In the genomic region with DNA sequence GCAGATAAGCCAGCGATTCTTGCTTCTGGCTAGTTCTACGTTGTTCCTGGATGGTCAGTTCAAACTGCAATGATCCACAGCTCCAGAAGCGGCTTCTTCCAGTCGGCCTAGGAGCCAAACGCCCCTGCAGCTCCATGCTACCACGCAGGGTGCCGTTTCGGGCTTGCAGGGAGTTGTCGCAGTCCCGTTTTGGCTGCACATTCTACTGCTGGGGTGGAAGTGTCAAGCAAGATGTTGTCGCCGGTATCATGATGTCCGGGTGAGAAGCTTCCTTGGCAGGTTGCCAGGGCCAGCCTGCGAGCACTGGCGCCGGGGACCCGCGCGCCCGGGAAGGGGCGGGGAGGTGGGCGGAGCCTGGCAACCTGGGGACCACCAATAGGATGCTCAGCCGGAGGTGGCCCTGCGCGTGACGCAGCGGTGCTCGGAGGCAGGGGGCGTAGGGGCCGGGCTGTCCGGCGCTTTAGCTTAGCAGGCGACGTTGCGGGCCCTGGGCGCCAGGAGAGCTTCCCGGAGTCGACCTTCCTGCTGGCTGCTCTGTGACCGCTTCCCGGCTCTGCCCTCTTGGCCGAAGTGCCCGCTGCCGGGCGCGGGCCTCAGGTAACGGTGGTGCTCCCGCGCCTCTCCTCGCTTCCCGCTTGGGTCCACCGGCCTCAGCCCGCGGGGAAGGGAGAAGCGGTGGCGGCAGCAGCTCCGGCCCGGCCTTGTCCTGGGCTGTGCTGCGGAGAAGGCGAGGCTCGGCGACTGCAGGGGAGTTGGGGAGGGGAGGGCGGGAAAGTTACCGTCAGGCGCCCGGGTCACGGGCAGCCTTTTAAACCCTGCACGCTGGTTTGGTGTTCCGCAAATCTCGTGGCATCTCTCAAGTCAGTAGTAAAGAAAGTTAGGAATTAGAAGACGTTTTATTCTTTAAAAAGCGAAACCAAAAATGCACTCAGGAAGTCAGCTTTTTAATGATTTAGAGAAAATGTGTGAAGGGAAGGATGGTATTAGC, we compare ENCODE assay signal across 8 cellular contexts. TPM values are rescaled to one million over a fixed set of nuclear protein-coding genes. Genes with fewer than 3 reads are reported as not detected.
DNase-seq lines count a peak whose midpoint lies in the region; ATAC-seq and TF ChIP-seq lines count a peak whose summit lies in the region.

Gene SOAT1 (plus strand): TSS at position 458 of the 988 bp plus-strand sequence. CDS start 8,888 bp downstream, outside the sequence.

- peak within 1 kb of the TSS; percentile 94 for H3K27ac Mint-ChIP-seq in chondrocyte (ENCODE audit: unreplicated experiment)

- peak within 1 kb of the TSS; percentile 80 for H3K4me3 Mint-ChIP-seq in chondrocyte (ENCODE audit: unreplicated experiment)

- DNase-seq in AML-193 (lab: John Stamatoyannopoulos, UW): peak; percentile 78 to 79
- peak; percentile 84 for DNase-seq in NCI-H460 (ENCODE audit: extremely low read depth, low read depth)
- peak; percentile 88 to 95 for DNase-seq in activated CD4-positive, alpha-beta T cell treated with anti-CD3 and anti-CD28 coated beads for 24 hours (ENCODE audit: low read depth in 2 of 2)
- DNase-seq in chondrocyte (ENCODE audit: low spot score): peak; percentile 98
- DNase-seq in kidney tubule cell (ENCODE audit: low spot score): peak; percentile 95
- peak; percentile 90 to 92 for DNase-seq in stimulated activated CD4-positive, alpha-beta T cell treated with anti-CD3 and anti-CD28 coated beads, Interleukin-1b, Interleukin-23, amount 100 ng/mL, for 4 hours (ENCODE audit: low read depth in 2 of 2)

- peaks cover 36% of the 10 kb centered on the region for H3K4me1 Mint-ChIP-seq in chondrocyte (ENCODE audit: low read depth)

- H3K27me3 Mint-ChIP-seq in chondrocyte (ENCODE audit: low read depth): no peaks in the 10 kb centered on the region

- H3K36me3 Mint-ChIP-seq in chondrocyte (ENCODE audit: low read depth): no peaks in the 10 kb centered on the region

- ATAC-seq in GM19023 (IDR thresholded peaks at IDR 0.05; ENCODE audit: unreplicated experiment) (peak; percentile 98), HG03280 (IDR thresholded peaks at IDR 0.05; ENCODE audit: unreplicated experiment) (peak; percentile 97)

- peak; percentile 63 for TF ChIP-seq CTCF in chondrocyte (IDR thresholded peaks at IDR 0.05)

- no peaks in the 10 kb centered on the region for H3K9me3 Mint-ChIP-seq in chondrocyte (ENCODE audit: low read depth)

RNA-seq across cellular contexts. Expression of gene SOAT1, which starts in this region (rescaled TPM):
- total RNA-seq in NCI-H460 (2014; rRNA removed; shearing (Covaris generic)): 14.4 and 22.8 TPM in 2 replicates
- polyA plus RNA-seq in NCI-H460 (2014; cell fraction: nucleus; rRNA removed): 14.3 and 17.3 TPM in 2 replicates
- total RNA-seq in chondrocyte: 38.1 to 52.6 TPM (median 52.5 TPM) in 3 replicates

Comparison
In these comparisons a context has a peak if more than half of its experiments do, and no peak if none do; other contexts are left out.
1. Peak in every context shown above with its lines: DNase-seq and ATAC-seq.